In the genomic region with DNA sequence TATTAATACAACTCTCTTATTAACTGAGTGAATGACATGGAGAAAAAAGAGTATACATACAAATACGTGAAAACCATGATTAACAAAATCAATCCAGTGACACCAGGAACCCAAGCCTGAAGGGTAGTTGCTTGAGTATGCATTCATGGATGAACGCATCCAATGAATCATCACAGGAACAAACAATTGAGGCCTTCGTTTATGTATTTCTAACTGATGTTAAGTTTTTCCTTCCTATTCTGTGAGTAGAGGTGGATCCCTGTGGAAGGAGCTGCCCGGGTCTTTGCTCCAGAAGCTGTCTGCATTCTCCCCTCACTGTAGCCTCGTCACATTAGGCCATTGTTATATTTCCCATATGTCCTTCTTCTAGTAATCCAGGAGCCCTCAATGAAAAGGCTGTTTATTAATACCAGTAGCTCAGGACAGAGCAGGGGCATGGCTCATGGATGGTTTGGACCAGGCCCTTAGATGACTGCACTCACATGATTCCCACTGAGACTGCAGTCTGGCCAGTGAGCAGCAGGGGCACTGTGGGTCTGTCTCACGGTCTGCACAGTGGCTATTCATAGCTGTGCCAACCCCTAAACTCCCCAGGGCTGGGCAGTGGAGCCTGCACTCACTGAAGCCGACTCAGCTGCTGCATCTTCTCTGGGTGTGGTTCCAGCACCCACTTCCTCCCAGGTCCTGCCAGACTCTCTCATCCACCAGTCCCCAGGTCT, we compare ENCODE assay signal across 1 cellular context.
TF ChIP-seq lines count a peak whose summit lies in the region.

No MANE protein-coding gene starts in this region.

TF ChIP-seq in K562, 482 proteins besides CTCF, POLR2A, EP300 and RAD21 (continued from another document and continues in another):
- TF ChIP-seq KDM4B (IDR thresholded peaks at IDR 0.05; ENCODE audit: borderline replicate concordance in 2 of 2, low read depth in 1 of 2) (0 out of 4 replicates have a peak, but pooled peaks of 1 of the 2 experiments have one; percentile 52), KAT8 (IDR thresholded peaks at IDR 0.05; ENCODE audit: low read depth) (no peak), ZBTB17 (CRISPR knock-in tag; IDR thresholded peaks at IDR 0.05) (0 out of 2 replicates have a peak, but pooled peaks have one; percentile 44), STAT6 (CRISPR knock-in tag; IDR thresholded peaks at IDR 0.05) (peak; percentile 99), ZNF12 (CRISPR knock-in tag; IDR thresholded peaks at IDR 0.05) (0 out of 2 replicates have a peak, but pooled peaks have one; percentile 75), TEAD1 (CRISPR knock-in tag; IDR thresholded peaks at IDR 0.05) (peak in 1 of 2 experiments; percentile 83), ZFP30 (CRISPR knock-in tag; IDR thresholded peaks at IDR 0.05; ENCODE audit: borderline replicate concordance) (0 out of 2 replicates have a peak, but pooled peaks have one; percentile 4), XRCC5 (IDR thresholded peaks at IDR 0.05; ENCODE audit: low read depth, low read length) (peak; percentile 64; the same call in 1 of the 2 replicates), USF1 (CRISPR knock-in tag; IDR thresholded peaks at IDR 0.05) (peak; percentile 13; the same call in 1 of the 2 replicates), KAT7 (CRISPR knock-in tag; IDR thresholded peaks at IDR 0.05; ENCODE audit: borderline replicate concordance) (no peak), ZNF561 (CRISPR knock-in tag; conservative IDR thresholded peaks at IDR 0.05) (peak; percentile 40; the same call in 1 of the 2 replicates), KDM2B (CRISPR knock-in tag; IDR thresholded peaks at IDR 0.05) (no peak), DLX4 (CRISPR knock-in tag; IDR thresholded peaks at IDR 0.05) (no peak), PREB (CRISPR knock-in tag; IDR thresholded peaks at IDR 0.05) (0 out of 2 replicates have a peak, but pooled peaks have one; percentile 74), BRCA1 (IDR thresholded peaks at IDR 0.05) (no peak), BRCA1 (CRISPR knock-in tag; IDR thresholded peaks at IDR 0.05) (0 out of 2 replicates have a peak, but pooled peaks have one; percentile 92), ZNF77 (CRISPR knock-in tag; IDR thresholded peaks at IDR 0.05) (0 out of 2 replicates have a peak, but pooled peaks have one; percentile 69), E2F3 (CRISPR knock-in tag; IDR thresholded peaks at IDR 0.05) (0 out of 2 replicates have a peak, but pooled peaks have one; percentile 13), ZNF217 (CRISPR knock-in tag; IDR thresholded peaks at IDR 0.05) (no peak)
- TF ChIP-seq, protein P1, sequence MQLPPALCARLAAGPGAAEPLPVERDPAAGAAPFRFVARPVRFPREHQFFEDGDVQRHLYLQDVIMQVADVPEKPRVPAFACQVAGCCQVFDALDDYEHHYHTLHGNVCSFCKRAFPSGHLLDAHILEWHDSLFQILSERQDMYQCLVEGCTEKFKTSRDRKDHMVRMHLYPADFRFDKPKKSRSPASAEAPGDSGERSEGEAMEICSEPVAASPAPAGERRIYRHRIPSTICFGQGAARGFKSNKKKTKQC (CRISPR knock-in tag; IDR thresholded peaks at IDR 0.05), result peak; percentile 57; the same call in 1 of the 2 replicates
- TF ChIP-seq, protein P2, sequence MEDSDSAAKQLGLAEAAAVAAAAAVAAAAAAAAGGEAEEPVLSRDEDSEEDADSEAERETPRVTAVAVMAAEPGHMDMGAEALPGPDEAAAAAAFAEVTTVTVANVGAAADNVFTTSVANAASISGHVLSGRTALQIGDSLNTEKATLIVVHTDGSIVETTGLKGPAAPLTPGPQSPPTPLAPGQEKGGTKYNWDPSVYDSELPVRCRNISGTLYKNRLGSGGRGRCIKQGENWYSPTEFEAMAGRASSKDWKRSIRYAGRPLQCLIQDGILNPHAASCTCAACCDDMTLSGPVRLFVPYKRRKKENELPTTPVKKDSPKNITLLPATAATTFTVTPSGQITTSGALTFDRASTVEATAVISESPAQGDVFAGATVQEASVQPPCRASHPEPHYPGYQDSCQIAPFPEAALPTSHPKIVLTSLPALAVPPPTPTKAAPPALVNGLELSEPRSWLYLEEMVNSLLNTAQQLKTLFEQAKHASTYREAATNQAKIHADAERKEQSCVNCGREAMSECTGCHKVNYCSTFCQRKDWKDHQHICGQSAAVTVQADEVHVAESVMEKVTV (CRISPR knock-in tag; IDR thresholded peaks at IDR 0.05), result peak; percentile 4; the same call in 1 of the 2 replicates
- TF ChIP-seq, protein P3, sequence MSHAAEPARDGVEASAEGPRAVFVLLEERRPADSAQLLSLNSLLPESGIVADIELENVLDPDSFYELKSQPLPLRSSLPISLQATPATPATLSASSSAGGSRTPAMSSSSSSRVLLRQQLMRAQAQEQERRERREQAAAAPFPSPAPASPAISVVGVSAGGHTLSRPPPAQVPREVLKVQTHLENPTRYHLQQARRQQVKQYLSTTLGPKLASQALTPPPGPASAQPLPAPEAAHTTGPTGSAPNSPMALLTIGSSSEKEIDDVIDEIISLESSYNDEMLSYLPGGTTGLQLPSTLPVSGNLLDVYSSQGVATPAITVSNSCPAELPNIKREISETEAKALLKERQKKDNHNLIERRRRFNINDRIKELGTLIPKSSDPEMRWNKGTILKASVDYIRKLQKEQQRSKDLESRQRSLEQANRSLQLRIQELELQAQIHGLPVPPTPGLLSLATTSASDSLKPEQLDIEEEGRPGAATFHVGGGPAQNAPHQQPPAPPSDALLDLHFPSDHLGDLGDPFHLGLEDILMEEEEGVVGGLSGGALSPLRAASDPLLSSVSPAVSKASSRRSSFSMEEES (CRISPR knock-in tag; IDR thresholded peaks at IDR 0.05), result peak; percentile 53
- TF ChIP-seq, protein P4, sequence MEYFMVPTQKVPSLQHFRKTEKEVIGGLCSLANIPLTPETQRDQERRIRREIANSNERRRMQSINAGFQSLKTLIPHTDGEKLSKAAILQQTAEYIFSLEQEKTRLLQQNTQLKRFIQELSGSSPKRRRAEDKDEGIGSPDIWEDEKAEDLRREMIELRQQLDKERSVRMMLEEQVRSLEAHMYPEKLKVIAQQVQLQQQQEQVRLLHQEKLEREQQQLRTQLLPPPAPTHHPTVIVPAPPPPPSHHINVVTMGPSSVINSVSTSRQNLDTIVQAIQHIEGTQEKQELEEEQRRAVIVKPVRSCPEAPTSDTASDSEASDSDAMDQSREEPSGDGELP (CRISPR knock-in tag; IDR thresholded peaks at IDR 0.05; ENCODE audit: borderline replicate concordance), result peak; percentile 63; the same call in 1 of the 2 replicates
- TF ChIP-seq, protein P5, sequence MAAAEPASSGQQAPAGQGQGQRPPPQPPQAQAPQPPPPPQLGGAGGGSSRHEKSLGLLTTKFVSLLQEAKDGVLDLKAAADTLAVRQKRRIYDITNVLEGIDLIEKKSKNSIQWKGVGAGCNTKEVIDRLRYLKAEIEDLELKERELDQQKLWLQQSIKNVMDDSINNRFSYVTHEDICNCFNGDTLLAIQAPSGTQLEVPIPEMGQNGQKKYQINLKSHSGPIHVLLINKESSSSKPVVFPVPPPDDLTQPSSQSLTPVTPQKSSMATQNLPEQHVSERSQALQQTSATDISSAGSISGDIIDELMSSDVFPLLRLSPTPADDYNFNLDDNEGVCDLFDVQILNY (CRISPR knock-in tag; IDR thresholded peaks at IDR 0.05), result peak; percentile 59; the same call in 1 of the 2 replicates
- TF ChIP-seq, protein P6, sequence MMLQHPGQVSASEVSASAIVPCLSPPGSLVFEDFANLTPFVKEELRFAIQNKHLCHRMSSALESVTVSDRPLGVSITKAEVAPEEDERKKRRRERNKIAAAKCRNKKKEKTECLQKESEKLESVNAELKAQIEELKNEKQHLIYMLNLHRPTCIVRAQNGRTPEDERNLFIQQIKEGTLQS (IDR thresholded peaks at IDR 0.05), result no peak
- TF ChIP-seq, protein P6 (CRISPR knock-in tag; conservative IDR thresholded peaks at IDR 0.05), result peak; percentile 61
- TF ChIP-seq, protein P7, sequence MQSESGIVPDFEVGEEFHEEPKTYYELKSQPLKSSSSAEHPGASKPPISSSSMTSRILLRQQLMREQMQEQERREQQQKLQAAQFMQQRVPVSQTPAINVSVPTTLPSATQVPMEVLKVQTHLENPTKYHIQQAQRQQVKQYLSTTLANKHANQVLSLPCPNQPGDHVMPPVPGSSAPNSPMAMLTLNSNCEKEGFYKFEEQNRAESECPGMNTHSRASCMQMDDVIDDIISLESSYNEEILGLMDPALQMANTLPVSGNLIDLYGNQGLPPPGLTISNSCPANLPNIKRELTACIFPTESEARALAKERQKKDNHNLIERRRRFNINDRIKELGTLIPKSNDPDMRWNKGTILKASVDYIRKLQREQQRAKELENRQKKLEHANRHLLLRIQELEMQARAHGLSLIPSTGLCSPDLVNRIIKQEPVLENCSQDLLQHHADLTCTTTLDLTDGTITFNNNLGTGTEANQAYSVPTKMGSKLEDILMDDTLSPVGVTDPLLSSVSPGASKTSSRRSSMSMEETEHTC (IDR thresholded peaks at IDR 0.05), result peak; percentile 79
- TF ChIP-seq, protein P8, sequence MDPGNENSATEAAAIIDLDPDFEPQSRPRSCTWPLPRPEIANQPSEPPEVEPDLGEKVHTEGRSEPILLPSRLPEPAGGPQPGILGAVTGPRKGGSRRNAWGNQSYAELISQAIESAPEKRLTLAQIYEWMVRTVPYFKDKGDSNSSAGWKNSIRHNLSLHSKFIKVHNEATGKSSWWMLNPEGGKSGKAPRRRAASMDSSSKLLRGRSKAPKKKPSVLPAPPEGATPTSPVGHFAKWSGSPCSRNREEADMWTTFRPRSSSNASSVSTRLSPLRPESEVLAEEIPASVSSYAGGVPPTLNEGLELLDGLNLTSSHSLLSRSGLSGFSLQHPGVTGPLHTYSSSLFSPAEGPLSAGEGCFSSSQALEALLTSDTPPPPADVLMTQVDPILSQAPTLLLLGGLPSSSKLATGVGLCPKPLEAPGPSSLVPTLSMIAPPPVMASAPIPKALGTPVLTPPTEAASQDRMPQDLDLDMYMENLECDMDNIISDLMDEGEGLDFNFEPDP (CRISPR knock-in tag; IDR thresholded peaks at IDR 0.05), result peak; percentile 17; the same call in 1 of the 2 replicates
- TF ChIP-seq, protein P9, sequence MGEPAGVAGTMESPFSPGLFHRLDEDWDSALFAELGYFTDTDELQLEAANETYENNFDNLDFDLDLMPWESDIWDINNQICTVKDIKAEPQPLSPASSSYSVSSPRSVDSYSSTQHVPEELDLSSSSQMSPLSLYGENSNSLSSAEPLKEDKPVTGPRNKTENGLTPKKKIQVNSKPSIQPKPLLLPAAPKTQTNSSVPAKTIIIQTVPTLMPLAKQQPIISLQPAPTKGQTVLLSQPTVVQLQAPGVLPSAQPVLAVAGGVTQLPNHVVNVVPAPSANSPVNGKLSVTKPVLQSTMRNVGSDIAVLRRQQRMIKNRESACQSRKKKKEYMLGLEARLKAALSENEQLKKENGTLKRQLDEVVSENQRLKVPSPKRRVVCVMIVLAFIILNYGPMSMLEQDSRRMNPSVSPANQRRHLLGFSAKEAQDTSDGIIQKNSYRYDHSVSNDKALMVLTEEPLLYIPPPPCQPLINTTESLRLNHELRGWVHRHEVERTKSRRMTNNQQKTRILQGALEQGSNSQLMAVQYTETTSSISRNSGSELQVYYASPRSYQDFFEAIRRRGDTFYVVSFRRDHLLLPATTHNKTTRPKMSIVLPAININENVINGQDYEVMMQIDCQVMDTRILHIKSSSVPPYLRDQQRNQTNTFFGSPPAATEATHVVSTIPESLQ (CRISPR knock-in tag; IDR thresholded peaks at IDR 0.05), result peak; percentile 82; the same call in 1 of the 2 replicates
- TF ChIP-seq, protein P10, sequence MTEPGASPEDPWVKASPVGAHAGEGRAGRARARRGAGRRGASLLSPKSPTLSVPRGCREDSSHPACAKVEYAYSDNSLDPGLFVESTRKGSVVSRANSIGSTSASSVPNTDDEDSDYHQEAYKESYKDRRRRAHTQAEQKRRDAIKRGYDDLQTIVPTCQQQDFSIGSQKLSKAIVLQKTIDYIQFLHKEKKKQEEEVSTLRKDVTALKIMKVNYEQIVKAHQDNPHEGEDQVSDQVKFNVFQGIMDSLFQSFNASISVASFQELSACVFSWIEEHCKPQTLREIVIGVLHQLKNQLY (CRISPR knock-in tag; conservative IDR thresholded peaks at IDR 0.05), result peak in 1 of 2 experiments; percentile 77; a peak in 1 of 4 replicates
